In genomic region chr20:50516180-50516934, GRCh38 we compare ENCODE assay signal across 1 cellular context.
TF ChIP-seq lines count a peak whose summit lies in the region.

No MANE protein-coding gene starts in this region.

TF ChIP-seq in SK-N-SH, 30 proteins besides CTCF, POLR2A, EP300 and RAD21 (continued from another document):
- TF ChIP-seq ZBTB33 (IDR thresholded peaks at IDR 0.05; ENCODE audit: borderline replicate concordance, low read depth) = no peak
- TF ChIP-seq SMC3 (IDR thresholded peaks at IDR 0.05; ENCODE audit: low read depth, low read length) = no peak
- no peak for TF ChIP-seq EZH2phosphoT487 (IDR thresholded peaks at IDR 0.05; ENCODE audit: borderline replicate concordance, low read depth)
TF ChIP-seq in SK-N-SH: peak in this region for 0.
